17 cellular contexts compared by ENCODE assay signal in the genomic region with DNA sequence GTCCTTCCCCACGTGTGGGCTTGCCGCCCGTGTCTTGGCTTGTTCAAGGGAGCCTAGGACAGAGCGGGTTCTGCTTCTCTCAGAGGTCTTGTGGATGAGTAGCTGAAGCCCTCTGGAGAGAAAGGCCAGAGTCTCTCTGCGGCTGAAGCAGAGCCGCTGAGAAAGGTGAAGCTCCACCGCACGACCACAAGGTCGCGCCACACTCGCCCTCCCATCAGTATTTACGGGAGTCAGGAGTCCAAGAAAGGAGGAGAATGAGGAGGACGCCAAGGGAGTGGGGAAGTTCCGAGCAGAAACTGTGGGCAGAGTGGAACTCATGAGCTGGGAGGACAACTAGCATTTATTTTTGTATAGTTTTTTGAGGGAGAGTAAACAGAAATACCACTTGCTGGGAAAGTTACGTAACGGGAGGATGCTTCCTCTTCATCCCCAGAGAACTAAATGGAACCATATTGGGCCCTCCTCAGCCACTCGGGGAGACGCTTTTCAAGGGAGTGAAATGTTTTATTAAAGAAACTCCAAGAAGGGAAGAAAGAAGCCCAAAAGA. TPM values are rescaled to one million over a fixed set of nuclear protein-coding genes. Genes with fewer than 3 reads are reported as not detected.
DNase-seq lines count a peak whose midpoint lies in the region; ATAC-seq and TF ChIP-seq lines count a peak whose summit lies in the region.
"Had no signal": no experiment of that assay in that cellular context is flagged by ENCODE, and none has a peak within 500 bp of the region (broad histone marks: within the 10 kb centered on the region; RNA-seq: fewer than 3 reads in every experiment).

No MANE protein-coding gene starts in this region.

- no peak for ATAC-seq in HG03095 (IDR thresholded peaks at IDR 0.05; ENCODE audit: unreplicated experiment)
- ATAC-seq: stimulated activated effector memory CD8-positive, alpha-beta T cell treated with anti-CD3 and anti-CD28 coated beads, Interleukin-12 subunit alpha, Interleukin-12 subunit beta, amount 100 ng/mL, for 72 hours had no signal

- no peaks in the 10 kb centered on the region for H3F3A ChIP-seq in smooth muscle cell (ENCODE audit: low read depth)

- H4K20me1 ChIP-seq in smooth muscle cell (ENCODE audit: low read depth) = no peaks in the 10 kb centered on the region

- peak; percentile 5 for DNase-seq in NCI-H146 (lab: John Stamatoyannopoulos, UW)
- no peak for DNase-seq in NCI-H146 treated with DMSO at 0.1 percent for 48 hours (lab: John Stamatoyannopoulos, UW; ENCODE audit: unreplicated experiment)
- peak; percentile 11 for DNase-seq in NB4 (ENCODE audit: low read depth)
- DNase-seq in choroid plexus epithelial cell (ENCODE audit: low read depth) = no peak
- DNase-seq in smooth muscle cell (lab: John Stamatoyannopoulos, UW; ENCODE audit: unreplicated experiment) = no peak
- DNase-seq in NCI-H2171 treated with DMSO at 0.1 percent for 48 hours (lab: John Stamatoyannopoulos, UW) = no peak
- no peak for DNase-seq in Ammon's horn (ENCODE audit: low spot score)
- DNase-seq: activated naive CD4-positive, alpha-beta T cell treated with Interleukin-2 at 50 U/mL for 16 hours; effector CD4-positive, alpha-beta T cell; NCI-H2227 treated with DMSO at 0.1 percent for 48 hours had no signal

- H3K27me3 ChIP-seq in smooth muscle cell (ENCODE audit: low read depth) = peaks cover 12% of the 10 kb centered on the region
- H3K27me3 ChIP-seq: breast epithelium, neutrophil, upper lobe of left lung had no signal

- no peak overlapping the region for H3K9ac ChIP-seq in smooth muscle cell (ENCODE audit: low read depth)

- no peaks in the 10 kb centered on the region for H3K79me2 ChIP-seq in smooth muscle cell (ENCODE audit: low read depth)

- H3K4me3 ChIP-seq in NB4 (ENCODE audit: low read depth, low read length) = no peak overlapping the region
- no peak overlapping the region for H3K4me3 ChIP-seq in choroid plexus epithelial cell (ENCODE audit: low read depth, low read length)
- no peak overlapping the region for H3K4me3 ChIP-seq in smooth muscle cell
- H3K4me3 ChIP-seq: upper lobe of left lung had no signal

- TF ChIP-seq CTCF in NB4 (IDR thresholded peaks at IDR 0.05; ENCODE audit: low read depth, low read length) = peak; percentile 22
- peak; percentile 52 for TF ChIP-seq CTCF in choroid plexus epithelial cell (conservative IDR thresholded peaks at IDR 0.05; ENCODE audit: low read depth, low read length)
- peak; percentile 15 for TF ChIP-seq CTCF in smooth muscle cell (IDR thresholded peaks at IDR 0.05; ENCODE audit: borderline replicate concordance, insufficient read depth, poor library complexity, severe bottlenecking)

- H2AFZ ChIP-seq in smooth muscle cell (ENCODE audit: low read depth) = no peak overlapping the region

- H3K36me3 ChIP-seq in smooth muscle cell (ENCODE audit: low read depth) = no peaks in the 10 kb centered on the region
- H3K36me3 ChIP-seq: breast epithelium, neutrophil, upper lobe of left lung had no signal

- H3K4me2 ChIP-seq in smooth muscle cell = no peak overlapping the region

- H3K9me3 ChIP-seq in smooth muscle cell (replicated peaks; ENCODE audit: low read depth) = no peaks in the 10 kb centered on the region
- H3K9me3 ChIP-seq: breast epithelium, neutrophil, upper lobe of left lung had no signal

- TF ChIP-seq POLR2A in NB4 (IDR thresholded peaks at IDR 0.05; ENCODE audit: extremely low read depth, insufficient read length) = no peak

- 71% methylated on average over 18 of the region's 18 CpGs for WGBS in smooth muscle cell (ENCODE audit: low lambda C conversion rate)

- H3K4me1 ChIP-seq in smooth muscle cell (ENCODE audit: low read depth) = no peaks in the 10 kb centered on the region
- H3K4me1 ChIP-seq: breast epithelium, upper lobe of left lung had no signal

- H3K27ac ChIP-seq in smooth muscle cell (ENCODE audit: low read depth) = no peak overlapping the region
- H3K27ac ChIP-seq: neutrophil, upper lobe of left lung had no signal

RNA-seq across cellular contexts. Expression of a gene that starts 51.6 kb away (rescaled TPM):
- not detected in 2 replicates for total RNA-seq in smooth muscle cell
- not detected in 2 replicates for polyA plus RNA-seq in smooth muscle cell
- total RNA-seq: A172, mesenteric fat pad had no signal

Comparison
In these comparisons a context has a peak if more than half of its experiments do, and no peak if none do; other contexts are left out.
1. DNase-seq: peak in NCI-H146 (single experiment) and NB4 (single experiment); none in NCI-H146 treated with DMSO at 0.1 percent for 48 hours (single experiment), choroid plexus epithelial cell (single experiment), smooth muscle cell (single experiment), NCI-H2171 treated with DMSO at 0.1 percent for 48 hours (single experiment) and Ammon's horn (single experiment).
2. Peak in every context shown above with its lines, with median percentiles within 50 percentile points of each other: CTCF ChIP-seq.